Comparison of ENCODE assay signal across 8 cellular contexts in genomic region chr10:6202684-6203330, GRCh38. TPM values are rescaled to one million over a fixed set of nuclear protein-coding genes. Genes with fewer than 3 reads are reported as not detected.
DNase-seq lines count a peak whose midpoint lies in the region; ATAC-seq, FAIRE-seq and TF ChIP-seq lines count a peak whose summit lies in the region.

Gene PFKFB3, plus strand, starts transcription at chr10:6202932. Its CDS starts 329 bp downstream, at chr10:6203261.

- ATAC-seq in GM21447 (IDR thresholded peaks at IDR 0.05; ENCODE audit: unreplicated experiment), result peak; percentile 64

- H3K36me3 ChIP-seq in DOHH2 (ENCODE audit: control insufficient read depth, low read length) (peaks cover 25% of the 10 kb centered on the region), SJCRH30 (no peaks in the 10 kb centered on the region), neuronal stem cell (replicated peaks in 1 of 2; ENCODE audit: control insufficient read depth in 2 of 2, insufficient read depth in 2 of 2, low read length in 2 of 2) (peaks cover 0 to 7% of the 10 kb centered on the region in 2 donors)

- H3K4me2 ChIP-seq in DOHH2 (ENCODE audit: low read length) (peak within 1 kb of the TSS; percentile 96), neuronal stem cell (ENCODE audit: insufficient read depth, low read length, poor library complexity, severe bottlenecking) (peak within 1 kb of the TSS; percentile 97)

- H3K79me1 ChIP-seq in neuronal stem cell (ENCODE audit: low read depth, low read length), result peaks cover 5% of the 10 kb centered on the region

- peak within 1 kb of the TSS; percentile 96 for H3K9ac ChIP-seq in neuronal stem cell (ENCODE audit: low read depth, low read length, poor library complexity)

- H3K18ac ChIP-seq in neuronal stem cell (ENCODE audit: low read length), result peak within 1 kb of the TSS; percentile 99

- peak within 1 kb of the TSS; percentile 61 for H2BK120ac ChIP-seq in neuronal stem cell (ENCODE audit: low read depth, low read length)

- H2AK5ac ChIP-seq in neuronal stem cell (ENCODE audit: low read depth, low read length), result peak within 1 kb of the TSS; percentile 95

- no peaks in the 10 kb centered on the region for H3K9me2 ChIP-seq in DOHH2 (replicated peaks; ENCODE audit: control insufficient read depth, low read length)

- H3K23ac ChIP-seq in neuronal stem cell (ENCODE audit: low read depth, low read length, poor library complexity), result peak within 1 kb of the TSS; percentile 100

- no peaks in the 10 kb centered on the region for H3K9me3 ChIP-seq in DOHH2 (ENCODE audit: control insufficient read depth, insufficient read depth, low read length)
- no peaks in the 10 kb centered on the region for H3K9me3 ChIP-seq in SJCRH30 (replicated peaks)
- no peaks in the 10 kb centered on the region for H3K9me3 ChIP-seq in neuronal stem cell (replicated peaks in 1 of 2; ENCODE audit: control insufficient read depth in 2 of 2, insufficient read depth in 1 of 2, low read depth in 1 of 2, low read length in 2 of 2)

- peak within 1 kb of the TSS; percentile 100 for H2AFZ ChIP-seq in neuronal stem cell (ENCODE audit: low read length)

- peak within 1 kb of the TSS; percentile 89 for H3K14ac ChIP-seq in neuronal stem cell (ENCODE audit: low read length)

- peak within 1 kb of the TSS; percentile 1 for H4K91ac ChIP-seq in neuronal stem cell (ENCODE audit: low read depth, low read length, poor library complexity)

- H4K8ac ChIP-seq in neuronal stem cell (ENCODE audit: low read depth, low read length), result peak within 1 kb of the TSS; percentile 65

- H3K4ac ChIP-seq in neuronal stem cell (ENCODE audit: low read length), result peak within 1 kb of the TSS; percentile 89

- H3F3A ChIP-seq in DOHH2 (ENCODE audit: control insufficient read depth, insufficient read depth), result peaks cover 20% of the 10 kb centered on the region

- H3K27me3 ChIP-seq in DOHH2 (ENCODE audit: control insufficient read depth, low read length) (no peaks in the 10 kb centered on the region), SJCRH30 (no peaks in the 10 kb centered on the region), neuronal stem cell (ENCODE audit: control insufficient read depth in 3 of 3, insufficient read depth in 3 of 3, low read depth in 1 of 3, low read length in 3 of 3) (peaks cover 3 to 32% (median 5%) of the 10 kb centered on the region in 3 experiments)

- peak within 1 kb of the TSS; percentile 98 for H3K4me3 ChIP-seq in DOHH2 (ENCODE audit: low read length)
- peak within 1 kb of the TSS; percentile 79 for H3K4me3 ChIP-seq in SJCRH30
- peak within 1 kb of the TSS; percentile 90 to 96 for H3K4me3 ChIP-seq in neuronal stem cell (ENCODE audit: low read length in 2 of 2)

- FAIRE-seq in frontal cortex (lab: Jason Lieb, UNC), result no peak

- peaks cover 19% of the 10 kb centered on the region for H4K20me1 ChIP-seq in DOHH2 (ENCODE audit: control insufficient read depth, insufficient read depth, low read depth, low read length)

- peaks cover 47% of the 10 kb centered on the region for H3K79me2 ChIP-seq in DOHH2 (ENCODE audit: control insufficient read depth, low read length)

- TF ChIP-seq CTCF in DOHH2 (IDR thresholded peaks at IDR 0.05; ENCODE audit: low read depth, low read length, poor library complexity, severe bottlenecking), result peak; percentile 89
- no peak for TF ChIP-seq CTCF in subcutaneous adipose tissue (IDR thresholded peaks at IDR 0.05; ENCODE audit: low read depth)

- peak within 1 kb of the TSS; percentile 98 for H2BK5ac ChIP-seq in neuronal stem cell (ENCODE audit: low read length)

- peaks cover 54% of the 10 kb centered on the region for H3K4me1 ChIP-seq in DOHH2 (ENCODE audit: control insufficient read depth, low read length)
- H3K4me1 ChIP-seq in SJCRH30, result no peaks in the 10 kb centered on the region
- peaks cover 20 to 21% of the 10 kb centered on the region in 2 donors for H3K4me1 ChIP-seq in neuronal stem cell (ENCODE audit: control insufficient read depth in 2 of 2, insufficient read depth in 1 of 2, low read depth in 1 of 2, low read length in 2 of 2)

- WGBS in neuronal stem cell (ENCODE audit: extremely low coverage in 2 of 2, insufficient read length in 2 of 2, insufficient replicate concordance in 1 of 2), 2 donors, result no CpG with 5 or more reads among the region's 75 CpGs

- H3K27ac ChIP-seq in DOHH2 (ENCODE audit: low read depth, low read length), result peak within 1 kb of the TSS; percentile 66
- peak within 1 kb of the TSS; percentile 60 for H3K27ac ChIP-seq in SJCRH30
- peak within 1 kb of the TSS; percentile 97 for H3K27ac ChIP-seq in neuronal stem cell (replicated peaks; ENCODE audit: low read length)

- DNase-seq in HuH-7 (ENCODE audit: low spot score) (peak; percentile 99), SJCRH30 (peak; percentile 91 to 92), frontal cortex (ENCODE audit: low spot score in 2 of 2) (peak; percentile 99), neuronal stem cell (ENCODE audit: low spot score) (peak; percentile 97)
- peak; percentile 58 to 90 (median 74) for DNase-seq in activated naive CD4-positive, alpha-beta T cell (lab: John Stamatoyannopoulos, UW)

- H2BK12ac ChIP-seq in neuronal stem cell (ENCODE audit: low read length), result peak within 1 kb of the TSS; percentile 84

- peak within 1 kb of the TSS; percentile 94 for H2BK15ac ChIP-seq in neuronal stem cell (ENCODE audit: low read length)

RNA-seq across cellular contexts. Expression of gene PFKFB3, which starts in this region (rescaled TPM):
- 11.0 and 11.2 TPM in 2 replicates for total RNA-seq in SJCRH30 (2014; rRNA removed; shearing (Covaris generic))
- total RNA-seq in frontal cortex, result 14.3 TPM
- 11.4 TPM for polyA plus RNA-seq in neuronal stem cell (2013, experiment 1 of 2)
- 11.8 TPM for polyA plus RNA-seq in neuronal stem cell (2013, experiment 2 of 2)
- 1,000 to 10,000 TPM in 1 of 4 donors, 100 to 1,000 TPM in 3; 383 to 1,460 (median 500) TPM for total RNA-seq in subcutaneous adipose tissue

Comparison
In these comparisons a context has a peak if more than half of its experiments do, and no peak if none do; other contexts are left out.
1. Peak in every context shown above with its lines: DNase-seq, ATAC-seq, H3K4me3 ChIP-seq and H3K27ac ChIP-seq.
2. RNA of gene PFKFB3 (total RNA-seq): 383 to 1,460 TPM in subcutaneous adipose tissue; 14.3 TPM in frontal cortex (single experiment) and 11.0 to 11.2 TPM in SJCRH30; every median in the first group is over 10 times any median in the second.